In the genomic region with DNA sequence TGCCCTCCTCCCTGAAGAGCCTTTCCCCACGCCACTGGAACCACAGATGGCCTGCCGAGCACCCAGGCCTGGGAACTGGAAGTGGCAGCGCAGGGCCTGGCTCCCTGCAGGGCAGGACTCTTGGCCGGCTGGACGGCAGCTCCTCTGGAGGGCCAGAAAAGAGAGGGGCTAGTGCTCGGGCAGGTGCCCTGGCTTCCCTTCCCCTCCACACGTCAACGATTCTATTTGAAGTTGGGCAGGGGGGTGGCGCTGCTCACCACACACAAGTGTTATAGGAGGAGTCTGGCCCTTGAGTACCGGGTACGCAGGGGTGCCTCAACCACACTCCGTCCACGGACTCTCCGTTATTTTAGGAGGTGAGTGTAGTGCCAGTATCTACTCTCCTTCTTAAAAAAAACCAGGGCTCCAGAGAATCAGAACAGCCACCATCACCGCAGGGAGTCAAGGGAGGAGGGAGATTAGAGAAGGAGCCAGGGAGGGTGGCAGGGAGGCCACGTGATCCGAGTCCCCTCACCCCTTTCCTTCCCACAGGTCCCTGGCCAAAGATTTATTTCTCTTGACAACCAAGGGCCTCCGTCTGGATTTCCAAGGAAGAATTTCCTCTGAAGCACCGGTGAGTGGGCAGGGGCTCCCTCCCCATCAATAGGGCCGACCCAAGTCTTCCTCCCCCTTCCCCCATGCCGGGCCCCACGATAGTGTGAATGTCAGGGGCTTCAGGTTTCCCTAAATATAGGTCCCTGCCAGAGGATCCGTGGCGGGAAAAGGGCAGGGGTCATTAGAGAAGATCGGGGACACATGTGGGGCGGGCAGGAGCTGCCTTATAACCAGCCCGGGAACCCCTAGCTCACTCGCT, we compare ENCODE assay signal across 8 cellular contexts. TPM values are rescaled to one million over a fixed set of nuclear protein-coding genes. Genes with fewer than 3 reads are reported as not detected.
DNase-seq lines count a peak whose midpoint lies in the region; ATAC-seq and TF ChIP-seq lines count a peak whose summit lies in the region.

No MANE protein-coding gene starts in this region.

- DNase-seq in D341Med (ENCODE audit: low spot score), result peak; percentile 62
- DNase-seq in H9, result peak; percentile 77
- DNase-seq in NCI-H446 (lab: John Stamatoyannopoulos, UW), result peak; percentile 45 to 54
- peak; percentile 61 to 69 for DNase-seq in activated CD4-positive, alpha-beta T cell treated with anti-CD3 and anti-CD28 coated beads, Interleukin-2, amount 50 U/mL, for 4 hours
- peak; percentile 46 for DNase-seq in effector CD4-positive, alpha-beta T cell
- DNase-seq in mesenchymal stem cell, result peak; percentile 49
- peak; percentile 52 for DNase-seq in stimulated activated CD8-positive, alpha-beta memory T cell treated with anti-CD3 and anti-CD28 coated beads, Interleukin-12 subunit alpha, Interleukin-12 subunit beta, amount 100 ng/mL, for 4 hours (ENCODE audit: low read depth)

- WGBS in H9 (ENCODE audit: extremely low coverage, insufficient read length, low lambda C conversion rate), result no CpG with 5 or more reads among the region's 28 CpGs
- 12% methylated on average over 17 of the region's 28 CpGs for WGBS in mesenchymal stem cell

- no peak overlapping the region for H3K14ac ChIP-seq in H9 (ENCODE audit: insufficient read depth, low read length)
- peak overlapping the region in 1 of 2 experiments; percentile 56 for H3K14ac ChIP-seq in mesenchymal stem cell (ENCODE audit: low read length in 2 of 2)

- H3K27me3 ChIP-seq in H9 (ENCODE audit: insufficient read depth, low read length), result no peaks in the 10 kb centered on the region
- H3K27me3 ChIP-seq in mesenchymal stem cell (ENCODE audit: control insufficient read depth in 1 of 2, insufficient read depth in 1 of 2, low read length in 2 of 2), result no peaks in the 10 kb centered on the region

- H3K27ac Mint-ChIP-seq in H9, result peak overlapping the region; percentile 95 to 96 (median 95)

- TF ChIP-seq CTCF in H9 (conservative IDR thresholded peaks at IDR 0.05), result peak; percentile 34; the same call in 2 of the 3 replicates

- H3K79me1 ChIP-seq in H9 (ENCODE audit: insufficient read depth, low read depth, low read length, poor library complexity, severe bottlenecking) (peaks cover 7% of the 10 kb centered on the region), mesenchymal stem cell (replicated peaks; ENCODE audit: low read length, poor library complexity, severe bottlenecking) (peaks cover 6% of the 10 kb centered on the region)

- H3K27me3 Mint-ChIP-seq in H9 (ENCODE audit: low read depth), result no peaks in the 10 kb centered on the region

- H3K9me3 ChIP-seq in H9 (ENCODE audit: control insufficient read depth, low read depth, low read length) (no peaks in the 10 kb centered on the region), mesenchymal stem cell (ENCODE audit: control insufficient read depth, low read length) (no peaks in the 10 kb centered on the region)

- H3K4me1 ChIP-seq in H9 (ENCODE audit: insufficient read depth, low read length) (no peaks in the 10 kb centered on the region; the same call in 1 of the 2 replicates), mesenchymal stem cell (ENCODE audit: control insufficient read depth, insufficient read depth, low read depth, low read length) (peaks cover 25% of the 10 kb centered on the region)

- H2BK120ac ChIP-seq in H9 (ENCODE audit: low read depth, low read length, poor library complexity, severe bottlenecking) (no peak overlapping the region), mesenchymal stem cell (ENCODE audit: low read depth, low read length) (peak overlapping the region; percentile 83)

- peak overlapping the region; percentile 76 to 98 for H3K4me3 ChIP-seq in mesenchymal stem cell (ENCODE audit: insufficient read depth in 1 of 2, low read depth in 1 of 2, low read length in 2 of 2)

- H3K18ac ChIP-seq in H9 (ENCODE audit: insufficient read length, low read depth, low read length) (no peak overlapping the region), mesenchymal stem cell (ENCODE audit: low read depth in 1 of 2, low read length in 2 of 2) (peak overlapping the region; percentile 92 to 100)

- H2AK5ac ChIP-seq in H9 (ENCODE audit: insufficient read length, low read length) (no peak overlapping the region), mesenchymal stem cell (ENCODE audit: low read length, severe bottlenecking) (peak overlapping the region; percentile 38)

- H4K5ac ChIP-seq in H9 (ENCODE audit: insufficient read length, low read depth, low read length), result no peak overlapping the region

- H2AFZ ChIP-seq in H9 (ENCODE audit: low read length), result no peak overlapping the region
- peak overlapping the region; percentile 36 for H2AFZ ChIP-seq in mesenchymal stem cell (ENCODE audit: low read depth, low read length)

- H3K4me1 Mint-ChIP-seq in H9, result peaks cover 25 to 39% of the 10 kb centered on the region in 2 experiments

- H3K9ac ChIP-seq in H9 (ENCODE audit: extremely low read depth, insufficient read length, low read length), result peak overlapping the region; percentile 75
- H3K9ac ChIP-seq in mesenchymal stem cell (ENCODE audit: low read length), result peak overlapping the region; percentile 100

- no peak overlapping the region for H3K23ac ChIP-seq in H9 (ENCODE audit: insufficient read length, low read depth, low read length)
- H3K23ac ChIP-seq in mesenchymal stem cell (ENCODE audit: low read length in 2 of 2), result peak overlapping the region in 1 of 2 experiments; percentile 35

- H3K27ac ChIP-seq in H9 (ENCODE audit: insufficient read length, low read depth, low read length) (no peak overlapping the region), mesenchymal stem cell (ENCODE audit: low read length, poor library complexity, severe bottlenecking) (peak overlapping the region; percentile 97)

- no peak overlapping the region for H3K4ac ChIP-seq in H9 (ENCODE audit: low read depth, low read length)
- peak overlapping the region; percentile 39 to 99 for H3K4ac ChIP-seq in mesenchymal stem cell (ENCODE audit: low read depth in 1 of 2, low read length in 2 of 2)

- H2BK20ac ChIP-seq in H9 (ENCODE audit: low read depth, low read length, poor library complexity, severe bottlenecking), result no peak overlapping the region

- no peak overlapping the region for H4K8ac ChIP-seq in H9 (replicated peaks; ENCODE audit: insufficient read length, low read depth, low read length)
- H4K8ac ChIP-seq in mesenchymal stem cell (ENCODE audit: low read length), result peak overlapping the region; percentile 92

- H4K20me1 ChIP-seq in H9 (ENCODE audit: control insufficient read depth, insufficient read depth, insufficient read length), result no peaks in the 10 kb centered on the region

- H3T11ph ChIP-seq in H9 (ENCODE audit: low read length), result no peak overlapping the region

- H3K4me3 Mint-ChIP-seq in H9, result peak overlapping the region; percentile 88 to 94

- no peak for ATAC-seq in HG02763 (IDR thresholded peaks at IDR 0.05; ENCODE audit: unreplicated experiment)

- H3K79me2 ChIP-seq in H9 (ENCODE audit: insufficient read depth, low read length), result peaks cover 12% of the 10 kb centered on the region; the same call in 1 of the 2 replicates

- peaks cover 30 to 39% of the 10 kb centered on the region in 2 experiments for H3K36me3 ChIP-seq in mesenchymal stem cell (ENCODE audit: control insufficient read depth in 1 of 2, insufficient read depth in 2 of 2, low read depth in 1 of 2, low read length in 2 of 2)

- peaks cover 23 to 33% (median 25%) of the 10 kb centered on the region in 3 experiments for H3K36me3 Mint-ChIP-seq in H9 (ENCODE audit: insufficient read depth in 1 of 3, low read depth in 3 of 3)

- H2BK5ac ChIP-seq in H9 (ENCODE audit: insufficient read length, low read length) (no peak overlapping the region), mesenchymal stem cell (ENCODE audit: low read depth, low read length, poor library complexity, severe bottlenecking) (peak overlapping the region; percentile 93)

- H2BK15ac ChIP-seq in H9 (ENCODE audit: low read depth, low read length), result no peak overlapping the region
- H2BK15ac ChIP-seq in mesenchymal stem cell (ENCODE audit: low read depth, poor library complexity, severe bottlenecking), result peak overlapping the region; percentile 73

- H4K91ac ChIP-seq in H9 (ENCODE audit: insufficient read length, low read depth, low read length), result no peak overlapping the region
- peak overlapping the region; percentile 98 for H4K91ac ChIP-seq in mesenchymal stem cell (ENCODE audit: low read length)

- H3K23me2 ChIP-seq in H9 (ENCODE audit: insufficient read length, low read depth, low read length, poor library complexity, severe bottlenecking), result peaks cover 17% of the 10 kb centered on the region

- H2BK12ac ChIP-seq in H9 (ENCODE audit: insufficient read length, low read depth, low read length) (no peak overlapping the region), mesenchymal stem cell (ENCODE audit: low read length in 2 of 2) (peak overlapping the region in 1 of 2 experiments; percentile 80)

- H3K4me2 ChIP-seq in H9 (ENCODE audit: insufficient read depth, insufficient read length, low read length), result peak overlapping the region; percentile 89
- H3K4me2 ChIP-seq in mesenchymal stem cell (ENCODE audit: low read length, poor library complexity, severe bottlenecking), result peak overlapping the region; percentile 64

- H3K56ac ChIP-seq in H9 (ENCODE audit: insufficient read length, low read depth, low read length), result no peak overlapping the region

- H3K9me3 Mint-ChIP-seq in H9, result no peaks in the 10 kb centered on the region; a peak in 1 of 5 replicates

RNA-seq across cellular contexts. Expression of gene ALDOA, which starts 1.4 kb away (rescaled TPM):
- 1,356 and 1,375 TPM in 2 replicates for total RNA-seq in H9 (2021)
- polyA plus RNA-seq in mesenchymal stem cell (2013, experiment 1 of 2), result 915 TPM
- polyA plus RNA-seq in mesenchymal stem cell (2013, experiment 2 of 2), result 888 TPM

RNA-seq across cellular contexts. Expression of gene PPP4C, which starts 11.7 kb away (rescaled TPM):
- total RNA-seq in H9 (2021), result 162 and 163 TPM in 2 replicates
- 94.1 TPM for polyA plus RNA-seq in mesenchymal stem cell (2013, experiment 1 of 2)
- polyA plus RNA-seq in mesenchymal stem cell (2013, experiment 2 of 2), result 95.2 TPM

RNA-seq across cellular contexts. Expression of gene TBX6, which starts 27.6 kb away (rescaled TPM):
- 1.6 and 1.9 TPM in 2 replicates for total RNA-seq in H9 (2021)
- polyA plus RNA-seq in mesenchymal stem cell (2013, experiment 1 of 2), result 0.28 TPM
- 0.29 TPM for polyA plus RNA-seq in mesenchymal stem cell (2013, experiment 2 of 2)

RNA-seq across cellular contexts. Expression of gene YPEL3, which starts 31.9 kb away (rescaled TPM):
- 26.3 and 27.5 TPM in 2 replicates for total RNA-seq in H9 (2021)
- 36.0 TPM for polyA plus RNA-seq in mesenchymal stem cell (2013, experiment 1 of 2)
- 34.5 TPM for polyA plus RNA-seq in mesenchymal stem cell (2013, experiment 2 of 2)

RNA-seq across cellular contexts. Expression of gene TLCD3B, which starts 33.0 kb away (rescaled TPM):
- 20.9 and 22.3 TPM in 2 replicates for total RNA-seq in H9 (2021)
- polyA plus RNA-seq in mesenchymal stem cell (2013, experiment 1 of 2), result 0.08 TPM
- 0.05 TPM for polyA plus RNA-seq in mesenchymal stem cell (2013, experiment 2 of 2)
